1 cellular context compared by ENCODE assay signal in genomic region chr1:212699104-212699838, GRCh38.
TF ChIP-seq lines count a peak whose summit lies in the region.

No MANE protein-coding gene starts in this region.

TF ChIP-seq in K562, 482 proteins besides CTCF, POLR2A, EP300 and RAD21 (continued from another document):
- no peak for TF ChIP-seq ZBTB26 (CRISPR knock-in tag; IDR thresholded peaks at IDR 0.05)
- TF ChIP-seq GATAD2B (IDR thresholded peaks at IDR 0.05; ENCODE audit: borderline replicate concordance) = peak; percentile 44; the same call in 1 of the 2 replicates
- 0 out of 4 replicates have a peak, but pooled peaks of 1 of the 2 experiments have one; percentile 42 for TF ChIP-seq SRF (CRISPR knock-in tag; IDR thresholded peaks at IDR 0.05)
- no peak for TF ChIP-seq JUND (IDR thresholded peaks at IDR 0.05; ENCODE audit: borderline replicate concordance, low read depth, low read length)
- no peak for TF ChIP-seq JUND (tag; IDR thresholded peaks at IDR 0.05; ENCODE audit: borderline replicate concordance, low read depth, low read length)
- no peak for TF ChIP-seq FUS (optimal IDR thresholded peaks at IDR 0.05; ENCODE audit: low read depth, low read length)
- TF ChIP-seq STAT5A (IDR thresholded peaks at IDR 0.05; ENCODE audit: borderline replicate concordance, low read length) = no peak
- TF ChIP-seq CEBPB (tag; IDR thresholded peaks at IDR 0.05) = peak; percentile 27; the same call in 1 of the 2 replicates
- TF ChIP-seq GTF2E2 (tag; IDR thresholded peaks at IDR 0.05) = no peak
- TF ChIP-seq MAX (CRISPR knock-in tag; IDR thresholded peaks at IDR 0.05) = peak; percentile 98
- no peak for TF ChIP-seq PHTF2 (CRISPR knock-in tag; IDR thresholded peaks at IDR 0.05)
- TF ChIP-seq CCNT2 (IDR thresholded peaks at IDR 0.05; ENCODE audit: borderline replicate concordance, extremely low read depth, insufficient read length, low read depth, low read length) = peak; percentile 30
- TF ChIP-seq ZNF224 (CRISPR knock-in tag; IDR thresholded peaks at IDR 0.05) = peak; percentile 90; the same call in 1 of the 2 replicates
- no peak for TF ChIP-seq HNRNPUL1 (IDR thresholded peaks at IDR 0.05; ENCODE audit: low read length)
- TF ChIP-seq ZNF76 (CRISPR knock-in tag; IDR thresholded peaks at IDR 0.05; ENCODE audit: borderline replicate concordance) = no peak; the same call in 1 of the 2 replicates
- peak; percentile 80 for TF ChIP-seq ZNF263 (CRISPR knock-in tag; IDR thresholded peaks at IDR 0.05; ENCODE audit: borderline replicate concordance)
- no peak for TF ChIP-seq HNRNPH1 (optimal IDR thresholded peaks at IDR 0.05; ENCODE audit: low read depth, low read length)
- TF ChIP-seq SMARCB1 (IDR thresholded peaks at IDR 0.05; ENCODE audit: insufficient read length, low read depth) = no peak
- TF ChIP-seq FOXA3 (CRISPR knock-in tag; conservative IDR thresholded peaks at IDR 0.05 in 1 of 2, IDR thresholded peaks at IDR 0.05 in 1 of 2) = peak in 1 of 2 experiments; percentile 40; a peak in 1 of 4 replicates
- TF ChIP-seq TARDBP (IDR thresholded peaks at IDR 0.05) = no peak
- no peak for TF ChIP-seq ZNF324 (CRISPR knock-in tag; IDR thresholded peaks at IDR 0.05)
- peak; percentile 85 for TF ChIP-seq USF1 (CRISPR knock-in tag; IDR thresholded peaks at IDR 0.05)
- TF ChIP-seq SP1 (CRISPR knock-in tag; IDR thresholded peaks at IDR 0.05) = peak; percentile 60; the same call in 1 of the 2 replicates
- 0 out of 2 replicates have a peak, but pooled peaks have one; percentile 16 for TF ChIP-seq ELF1 (tag; IDR thresholded peaks at IDR 0.05)
- no peak for TF ChIP-seq ZNF766 (CRISPR knock-in tag; conservative IDR thresholded peaks at IDR 0.05)
- TF ChIP-seq POLR2H (tag; IDR thresholded peaks at IDR 0.05; ENCODE audit: low read depth) = no peak
- TF ChIP-seq TEAD4 (IDR thresholded peaks at IDR 0.05; ENCODE audit: low read length) = no peak; the same call in 1 of the 2 replicates
- peak; percentile 95 for TF ChIP-seq TEAD4 (CRISPR knock-in tag; IDR thresholded peaks at IDR 0.05; ENCODE audit: borderline replicate concordance)
TF ChIP-seq in K562: peak in this region for 114.
